1 cellular context compared by ENCODE assay signal in genomic region chr19:661427-662196, GRCh38.
TF ChIP-seq lines count a peak whose summit lies in the region.

No MANE protein-coding gene starts in this region.

TF ChIP-seq in HepG2, 621 proteins besides CTCF, POLR2A, EP300 and RAD21:
- 0 out of 2 replicates have a peak, but pooled peaks have one; percentile 24 for TF ChIP-seq ZNF460 (CRISPR knock-in tag; IDR thresholded peaks at IDR 0.05; ENCODE audit: borderline replicate concordance)
- TF ChIP-seq EEA1 (CRISPR knock-in tag; IDR thresholded peaks at IDR 0.05; ENCODE audit: borderline replicate concordance): 0 out of 2 replicates have a peak, but pooled peaks have one; percentile 41
- peak; percentile 66 for TF ChIP-seq ZNF850 (CRISPR knock-in tag; conservative IDR thresholded peaks at IDR 0.05)
- TF ChIP-seq CC2D1A (CRISPR knock-in tag; IDR thresholded peaks at IDR 0.05): no peak
- TF ChIP-seq ZNF446 (CRISPR knock-in tag; IDR thresholded peaks at IDR 0.05): 0 out of 2 replicates have a peak, but pooled peaks have one; percentile 3
- TF ChIP-seq, protein P1, sequence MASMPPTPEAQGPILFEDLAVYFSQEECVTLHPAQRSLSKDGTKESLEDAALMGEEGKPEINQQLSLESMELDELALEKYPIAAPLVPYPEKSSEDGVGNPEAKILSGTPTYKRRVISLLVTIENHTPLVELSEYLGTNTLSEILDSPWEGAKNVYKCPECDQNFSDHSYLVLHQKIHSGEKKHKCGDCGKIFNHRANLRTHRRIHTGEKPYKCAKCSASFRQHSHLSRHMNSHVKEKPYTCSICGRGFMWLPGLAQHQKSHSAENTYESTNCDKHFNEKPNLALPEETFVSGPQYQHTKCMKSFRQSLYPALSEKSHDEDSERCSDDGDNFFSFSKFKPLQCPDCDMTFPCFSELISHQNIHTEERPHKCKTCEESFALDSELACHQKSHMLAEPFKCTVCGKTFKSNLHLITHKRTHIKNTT (CRISPR knock-in tag; IDR thresholded peaks at IDR 0.05): no peak
- TF ChIP-seq, protein P2, sequence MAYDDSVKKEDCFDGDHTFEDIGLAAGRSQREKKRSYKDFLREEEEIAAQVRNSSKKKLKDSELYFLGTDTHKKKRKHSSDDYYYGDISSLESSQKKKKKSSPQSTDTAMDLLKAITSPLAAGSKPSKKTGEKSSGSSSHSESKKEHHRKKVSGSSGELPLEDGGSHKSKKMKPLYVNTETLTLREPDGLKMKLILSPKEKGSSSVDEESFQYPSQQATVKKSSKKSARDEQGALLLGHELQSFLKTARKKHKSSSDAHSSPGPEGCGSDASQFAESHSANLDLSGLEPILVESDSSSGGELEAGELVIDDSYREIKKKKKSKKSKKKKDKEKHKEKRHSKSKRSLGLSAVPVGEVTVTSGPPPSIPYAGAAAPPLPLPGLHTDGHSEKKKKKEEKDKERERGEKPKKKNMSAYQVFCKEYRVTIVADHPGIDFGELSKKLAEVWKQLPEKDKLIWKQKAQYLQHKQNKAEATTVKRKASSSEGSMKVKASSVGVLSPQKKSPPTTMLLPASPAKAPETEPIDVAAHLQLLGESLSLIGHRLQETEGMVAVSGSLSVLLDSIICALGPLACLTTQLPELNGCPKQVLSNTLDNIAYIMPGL (CRISPR knock-in tag; IDR thresholded peaks at IDR 0.05; ENCODE audit: borderline replicate concordance in 1 of 2, low read depth in 1 of 2): 0 out of 4 replicates have a peak, but pooled peaks of 1 of the 2 experiments have one; percentile 45
- no peak for TF ChIP-seq TSC22D2 (CRISPR knock-in tag; IDR thresholded peaks at IDR 0.05; ENCODE audit: borderline replicate concordance)
- no peak for TF ChIP-seq ZNF776 (CRISPR knock-in tag; IDR thresholded peaks at IDR 0.05)
- no peak for TF ChIP-seq ZNF138 (CRISPR knock-in tag; IDR thresholded peaks at IDR 0.05; ENCODE audit: low read depth)
- TF ChIP-seq ZNF510 (CRISPR knock-in tag; IDR thresholded peaks at IDR 0.05; ENCODE audit: low read depth): 0 out of 2 replicates have a peak, but pooled peaks have one; percentile 6
- peak; percentile 7 for TF ChIP-seq HNRNPLL (IDR thresholded peaks at IDR 0.05; ENCODE audit: low read depth, low read length, poor library complexity, severe bottlenecking)
- peak; percentile 50; the same call in 1 of the 2 replicates for TF ChIP-seq TAF1 (CRISPR knock-in tag; IDR thresholded peaks at IDR 0.05)
- TF ChIP-seq ZZZ3 (CRISPR knock-in tag; IDR thresholded peaks at IDR 0.05; ENCODE audit: borderline replicate concordance): no peak
- TF ChIP-seq HES4 (CRISPR knock-in tag; IDR thresholded peaks at IDR 0.05; ENCODE audit: borderline replicate concordance): 0 out of 2 replicates have a peak, but pooled peaks have one; percentile 9
- TF ChIP-seq AKAP8 (CRISPR knock-in tag; IDR thresholded peaks at IDR 0.05): no peak
- TF ChIP-seq ZEB1 (IDR thresholded peaks at IDR 0.05; ENCODE audit: insufficient replicate concordance, low read depth): peak; percentile 29
- TF ChIP-seq TIGD3 (CRISPR knock-in tag; IDR thresholded peaks at IDR 0.05; ENCODE audit: borderline replicate concordance): no peak
- TF ChIP-seq ZNF800 (CRISPR knock-in tag; IDR thresholded peaks at IDR 0.05): no peak
- 0 out of 2 replicates have a peak, but pooled peaks have one; percentile 47 for TF ChIP-seq ZFP82 (CRISPR knock-in tag; IDR thresholded peaks at IDR 0.05; ENCODE audit: borderline replicate concordance)
- TF ChIP-seq POGK (CRISPR knock-in tag; conservative IDR thresholded peaks at IDR 0.05): no peak
- TF ChIP-seq, protein P3, sequence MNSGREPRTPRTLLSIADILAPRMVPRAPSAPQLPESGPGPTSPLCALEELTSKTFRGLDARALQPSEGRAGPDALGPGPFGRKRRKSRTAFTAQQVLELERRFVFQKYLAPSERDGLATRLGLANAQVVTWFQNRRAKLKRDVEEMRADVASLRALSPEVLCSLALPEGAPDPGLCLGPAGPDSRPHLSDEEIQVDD (CRISPR knock-in tag; IDR thresholded peaks at IDR 0.05; ENCODE audit: borderline replicate concordance): 0 out of 2 replicates have a peak, but pooled peaks have one; percentile 14
- 0 out of 2 replicates have a peak, but pooled peaks have one; percentile 38 for TF ChIP-seq ZNF329 (CRISPR knock-in tag; IDR thresholded peaks at IDR 0.05; ENCODE audit: low read depth)
- TF ChIP-seq FOSL1 (CRISPR knock-in tag; IDR thresholded peaks at IDR 0.05; ENCODE audit: borderline replicate concordance): peak; percentile 7; the same call in 1 of the 2 replicates
- no peak for TF ChIP-seq ZBTB8A (CRISPR knock-in tag; IDR thresholded peaks at IDR 0.05; ENCODE audit: borderline replicate concordance, low read depth)
- TF ChIP-seq ZMYM4 (CRISPR knock-in tag; IDR thresholded peaks at IDR 0.05): 0 out of 2 replicates have a peak, but pooled peaks have one; percentile 7
- no peak for TF ChIP-seq TP53 (CRISPR knock-in tag; conservative IDR thresholded peaks at IDR 0.05)
- TF ChIP-seq ZNF775 (CRISPR knock-in tag; IDR thresholded peaks at IDR 0.05; ENCODE audit: borderline replicate concordance): 0 out of 2 replicates have a peak, but pooled peaks have one; percentile 1
- peak; percentile 55 for TF ChIP-seq MXD1 (CRISPR knock-in tag; IDR thresholded peaks at IDR 0.05)
- TF ChIP-seq NFKB2 (CRISPR knock-in tag; IDR thresholded peaks at IDR 0.05; ENCODE audit: borderline replicate concordance): no peak
- TF ChIP-seq SATB2 (CRISPR knock-in tag; IDR thresholded peaks at IDR 0.05): no peak
- no peak for TF ChIP-seq ETS1 (CRISPR knock-in tag; IDR thresholded peaks at IDR 0.05)
- TF ChIP-seq ESRRA (CRISPR knock-in tag; IDR thresholded peaks at IDR 0.05; ENCODE audit: low read depth): no peak
- 0 out of 2 replicates have a peak, but pooled peaks have one; percentile 8 for TF ChIP-seq ZNF431 (CRISPR knock-in tag; IDR thresholded peaks at IDR 0.05; ENCODE audit: borderline replicate concordance, low read depth)
- no peak for TF ChIP-seq SIN3A (IDR thresholded peaks at IDR 0.05; ENCODE audit: borderline replicate concordance, low read depth, low read length)
- no peak for TF ChIP-seq ARNT2 (CRISPR knock-in tag; IDR thresholded peaks at IDR 0.05; ENCODE audit: low read depth)
- 0 out of 2 replicates have a peak, but pooled peaks have one; percentile 16 for TF ChIP-seq BORCS8-MEF2B (CRISPR knock-in tag; IDR thresholded peaks at IDR 0.05)
- 0 out of 2 replicates have a peak, but pooled peaks have one; percentile 17 for TF ChIP-seq RFXAP (CRISPR knock-in tag; IDR thresholded peaks at IDR 0.05; ENCODE audit: borderline replicate concordance)
- 0 out of 2 replicates have a peak, but pooled peaks have one; percentile 15 for TF ChIP-seq SNAPC4 (CRISPR knock-in tag; IDR thresholded peaks at IDR 0.05)
- no peak for TF ChIP-seq WIZ (CRISPR knock-in tag; IDR thresholded peaks at IDR 0.05)
- TF ChIP-seq HNRNPL (IDR thresholded peaks at IDR 0.05; ENCODE audit: low read depth, low read length): 0 out of 2 replicates have a peak, but pooled peaks have one; percentile 7
- TF ChIP-seq RBFOX2 (IDR thresholded peaks at IDR 0.05; ENCODE audit: low read depth, low read length): peak; percentile 51
- TF ChIP-seq PITX1 (CRISPR knock-in tag; IDR thresholded peaks at IDR 0.05): no peak
